ENCODE assay signal across 9 cellular contexts in the genomic region with DNA sequence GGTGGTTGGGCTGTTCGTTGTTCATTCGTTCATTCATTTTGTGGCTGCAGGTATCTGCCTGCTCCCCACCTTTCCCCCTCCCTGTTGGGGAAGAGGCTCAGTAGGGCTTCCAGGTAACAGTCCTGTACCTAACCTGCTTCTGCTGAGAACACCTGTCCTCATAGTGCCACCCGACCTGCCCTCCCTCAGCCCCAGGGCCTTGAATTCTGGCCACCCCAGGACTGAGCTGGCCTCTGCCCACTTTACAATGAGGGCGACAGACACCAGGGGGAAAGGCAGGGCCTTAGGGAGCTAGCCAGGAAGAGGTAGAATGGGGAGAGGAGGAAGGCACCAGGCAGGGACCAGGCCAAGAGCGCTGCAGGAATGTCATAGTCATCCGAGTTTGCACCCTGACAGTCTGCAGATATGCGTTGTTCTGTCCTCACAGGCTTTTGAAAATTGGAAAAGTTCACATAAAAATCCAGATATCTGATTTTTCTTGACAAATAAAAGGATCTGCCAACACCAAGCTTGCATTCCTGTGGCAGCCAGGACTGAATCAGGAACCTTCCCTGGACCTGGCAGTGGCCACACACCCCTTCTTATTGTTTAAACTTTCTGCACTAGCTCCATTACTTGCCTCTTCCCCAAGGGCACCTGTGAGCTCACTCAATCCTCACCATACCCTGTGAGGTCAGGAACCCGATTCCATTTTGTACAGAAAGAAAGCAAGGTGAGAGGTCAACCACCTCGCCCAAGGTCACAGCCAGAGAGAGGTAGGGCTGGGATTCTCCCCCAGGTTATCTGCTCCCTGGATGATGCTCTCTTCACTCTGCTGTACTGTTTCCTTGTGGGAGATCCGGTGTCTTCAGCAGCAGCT. TPM values are rescaled to one million over a fixed set of nuclear protein-coding genes. Genes with fewer than 3 reads are reported as not detected.
DNase-seq lines count a peak whose midpoint lies in the region; ATAC-seq and TF ChIP-seq lines count a peak whose summit lies in the region.
"Had no signal": no experiment of that assay in that cellular context is flagged by ENCODE, and none has a peak within 500 bp of the region (broad histone marks: within the 10 kb centered on the region; RNA-seq: fewer than 3 reads in every experiment).

No MANE protein-coding gene starts in this region.

- H3K4me1 Mint-ChIP-seq in activated CD8-positive, alpha-beta memory T cell treated with anti-CD3 and anti-CD28 coated beads, Interleukin-2, amount 10 ng/mL, durations not matched to agents 7 days and 5 days, result peaks cover 7% of the 10 kb centered on the region

- TF ChIP-seq POLR2A in stomach (IDR thresholded peaks at IDR 0.05), result no peak

- H3K9ac ChIP-seq in NT2/D1 (ENCODE audit: insufficient read length, low read depth), result peak overlapping the region; percentile 78
- no peak overlapping the region for H3K9ac ChIP-seq in liver (ENCODE audit: low read depth in 1 of 2, low read length in 2 of 2)
- H3K9ac ChIP-seq: KMS-11 had no signal

- no peak overlapping the region for H3K27ac Mint-ChIP-seq in activated CD8-positive, alpha-beta memory T cell treated with anti-CD3 and anti-CD28 coated beads, Interleukin-2, amount 10 ng/mL, durations not matched to agents 7 days and 5 days

- CTCF ChIA-PET in activated CD8-positive, alpha-beta memory T cell treated with anti-CD3 and anti-CD28 coated beads, Interleukin-2, amount 10 ng/mL, durations not matched to agents 7 days and 5 days (lab: Charles Lee), result interaction anchor here (2.1 to 3.7 kb wide), 2 partner anchors 13 to 18 kb away, joined by 4 to 14 read pairs; no protein-coding TSS in a partner anchor
- CTCF ChIA-PET in HEK293T (lab: Yijun Ruan, JAX), result interaction anchor here (2.0 kb wide), 1 partner anchor 13 kb away, joined by 8 read pairs; no protein-coding TSS in a partner anchor

- H3K9me3 ChIP-seq in NT2/D1 (ENCODE audit: insufficient read depth, low read length), result no peaks in the 10 kb centered on the region
- H3K9me3 ChIP-seq in liver (ENCODE audit: control insufficient read depth in 4 of 4, low read length in 3 of 4), result no peaks in the 10 kb centered on the region
- H3K9me3 ChIP-seq in stomach, result no peaks in the 10 kb centered on the region

- POLR2A ChIA-PET in HEK293T (lab: Yijun Ruan, JAX), result no interaction called here

- no peak for TF ChIP-seq CTCF in liver (IDR thresholded peaks at IDR 0.05; ENCODE audit: low read depth, low read length, missing input control)
- TF ChIP-seq CTCF in stomach (IDR thresholded peaks at IDR 0.05), result no peak

- no peak for TF ChIP-seq RAD21 in liver (IDR thresholded peaks at IDR 0.05)

- no peaks in the 10 kb centered on the region for H3K9me3 Mint-ChIP-seq in activated CD8-positive, alpha-beta memory T cell treated with anti-CD3 and anti-CD28 coated beads, Interleukin-2, amount 10 ng/mL, durations not matched to agents 7 days and 5 days (ENCODE audit: low read depth)

- peaks cover 2% of the 10 kb centered on the region for H3K4me1 ChIP-seq in NT2/D1 (ENCODE audit: insufficient read depth, insufficient read length)
- peaks cover 13 to 24% (median 24%) of the 10 kb centered on the region in 4 donors for H3K4me1 ChIP-seq in liver (ENCODE audit: control insufficient read depth in 4 of 4, insufficient read depth in 4 of 4, low read length in 3 of 4)
- peaks cover 21 to 43% (median 24%) of the 10 kb centered on the region in 4 donors for H3K4me1 ChIP-seq in stomach

- H3K27ac ChIP-seq in liver (ENCODE audit: low read depth in 1 of 2, low read length in 2 of 2) (peak overlapping the region; percentile 92 to 100), stomach (peak overlapping the region; percentile 79 to 92 (median 86))
- H3K27ac ChIP-seq: KMS-11 had no signal

- no peaks in the 10 kb centered on the region for H3K27me3 Mint-ChIP-seq in activated CD8-positive, alpha-beta memory T cell treated with anti-CD3 and anti-CD28 coated beads, Interleukin-2, amount 10 ng/mL, durations not matched to agents 7 days and 5 days

- peak overlapping the region; percentile 45 for H3K4me3 ChIP-seq in NT2/D1 (ENCODE audit: insufficient read length, low read depth)
- H3K4me3 ChIP-seq in liver (ENCODE audit: low read depth in 1 of 3, low read length in 3 of 3), result no peak overlapping the region
- peak overlapping the region in 3 of 4 donors; percentile 39 to 52 (median 48) for H3K4me3 ChIP-seq in stomach

- H3K4me3 Mint-ChIP-seq in activated CD8-positive, alpha-beta memory T cell treated with anti-CD3 and anti-CD28 coated beads, Interleukin-2, amount 10 ng/mL, durations not matched to agents 7 days and 5 days, result no peak overlapping the region

- H3K27me3 ChIP-seq in NT2/D1 (ENCODE audit: insufficient read depth, insufficient read length) (peaks cover 21% of the 10 kb centered on the region), liver (ENCODE audit: control insufficient read depth in 4 of 4, insufficient read depth in 4 of 4, low read length in 3 of 4) (no peaks in the 10 kb centered on the region), stomach (no peaks in the 10 kb centered on the region)

- intact Hi-C loops in stomach (cut with DNase I; ENCODE audit: low total_unique reads), result no loop called here

- no peak for TF ChIP-seq EP300 in stomach (IDR thresholded peaks at IDR 0.05)

- ATAC-seq in HG02759 (IDR thresholded peaks at IDR 0.05; ENCODE audit: unreplicated experiment), result no peak
- ATAC-seq in activated CD8-positive, alpha-beta memory T cell treated with anti-CD3 and anti-CD28 coated beads, Interleukin-2, amount 10 ng/mL, durations not matched to agents 7 days and 5 days, result no peak
- no peak for ATAC-seq in GM21786 (IDR thresholded peaks at IDR 0.05; ENCODE audit: unreplicated experiment)

- DNase-seq in NT2/D1 (ENCODE audit: low read depth, low spot score) (no peak), astrocyte of the hippocampus (ENCODE audit: low read depth, low spot score) (peak; percentile 50), stomach (no peak), HEK293T (ENCODE audit: extremely low spot score) (no peak)
- DNase-seq in activated CD8-positive, alpha-beta memory T cell treated with anti-CD3 and anti-CD28 coated beads, Interleukin-2, amount 10 ng/mL, durations not matched to agents 7 days and 5 days, result no peak

- WGBS in liver, result 77% methylated on average over 10 of the region's 10 CpGs
- WGBS in stomach, 5 donors, result 65 to 80% (median 76%) methylated on average over 9 to 10 of the region's 10 CpGs

- H3K36me3 Mint-ChIP-seq in activated CD8-positive, alpha-beta memory T cell treated with anti-CD3 and anti-CD28 coated beads, Interleukin-2, amount 10 ng/mL, durations not matched to agents 7 days and 5 days, result peaks cover 2% of the 10 kb centered on the region

- H3K36me3 ChIP-seq in NT2/D1 (ENCODE audit: insufficient read depth, insufficient read length, low read length) (no peaks in the 10 kb centered on the region), liver (ENCODE audit: control insufficient read depth in 4 of 4, insufficient read depth in 3 of 4, low read depth in 1 of 4, low read length in 3 of 4) (no peaks in the 10 kb centered on the region), stomach (no peaks in the 10 kb centered on the region)

TF ChIP-seq in liver, 16 proteins besides CTCF, POLR2A, EP300 and RAD21 (continues in another document):
- TF ChIP-seq, protein P1, sequence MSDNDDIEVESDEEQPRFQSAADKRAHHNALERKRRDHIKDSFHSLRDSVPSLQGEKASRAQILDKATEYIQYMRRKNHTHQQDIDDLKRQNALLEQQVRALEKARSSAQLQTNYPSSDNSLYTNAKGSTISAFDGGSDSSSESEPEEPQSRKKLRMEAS (IDR thresholded peaks at IDR 0.05), result no peak
- TF ChIP-seq EGR1 (IDR thresholded peaks at IDR 0.05; ENCODE audit: low read depth in 2 of 2), result no peak
- TF ChIP-seq FOXA1 (IDR thresholded peaks at IDR 0.05), result no peak
- TF ChIP-seq, protein P2, sequence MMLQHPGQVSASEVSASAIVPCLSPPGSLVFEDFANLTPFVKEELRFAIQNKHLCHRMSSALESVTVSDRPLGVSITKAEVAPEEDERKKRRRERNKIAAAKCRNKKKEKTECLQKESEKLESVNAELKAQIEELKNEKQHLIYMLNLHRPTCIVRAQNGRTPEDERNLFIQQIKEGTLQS (IDR thresholded peaks at IDR 0.05), result no peak

TF ChIP-seq in HEK293T, 16 proteins besides CTCF, POLR2A, EP300 and RAD21:
- no peak for TF ChIP-seq HDGF (IDR thresholded peaks at IDR 0.05; ENCODE audit: borderline replicate concordance)
- TF ChIP-seq BHLHE40 (IDR thresholded peaks at IDR 0.05; ENCODE audit: borderline replicate concordance), result no peak
- no peak for TF ChIP-seq ELF4 (IDR thresholded peaks at IDR 0.05)
- TF ChIP-seq NFRKB (IDR thresholded peaks at IDR 0.05), result no peak
- no peak for TF ChIP-seq LEF1 (IDR thresholded peaks at IDR 0.05; ENCODE audit: borderline replicate concordance)
- no peak for TF ChIP-seq CTBP1 (IDR thresholded peaks at IDR 0.05; ENCODE audit: borderline replicate concordance)
- no peak for TF ChIP-seq L3MBTL2 (conservative IDR thresholded peaks at IDR 0.05)
- TF ChIP-seq SUZ12 (IDR thresholded peaks at IDR 0.05), result no peak
- TF ChIP-seq SP1 (IDR thresholded peaks at IDR 0.05), result no peak
- TF ChIP-seq TARDBP (IDR thresholded peaks at IDR 0.05), result no peak

RNA-seq across cellular contexts. Expression of a gene that starts 35.3 kb away (rescaled TPM):
- total RNA-seq in liver (10 to 100 TPM; 31.2 to 35.7 TPM), stomach (100 to 1,000 TPM in 2 of 5 donors, 10 to 100 TPM in 2, 1 to 10 TPM in 1; 8.2 to 226 (median 25.5) TPM)
- polyA plus RNA-seq in liver (100 to 1,000 TPM in 1 of 2 donors, 10 to 100 TPM in 1; 46.2 to 130 TPM), stomach (100 to 1,000 TPM; 149 to 268 (median 193) TPM)
- total RNA-seq in activated CD8-positive, alpha-beta memory T cell treated with anti-CD3 and anti-CD28 coated beads, Interleukin-2, amount 10 ng/mL, durations not matched to agents 7 days and 5 days, result 10 to 100 TPM; 49.0 to 62.0 TPM

Comparison
In these comparisons a context has a peak if more than half of its experiments do, and no peak if none do; other contexts are left out.
1. H3K4me3 ChIP-seq: peak in NT2/D1 (single experiment) and stomach (3 of 4); none in liver (0 of 3).